10 cellular contexts compared by ENCODE assay signal in the genomic region with DNA sequence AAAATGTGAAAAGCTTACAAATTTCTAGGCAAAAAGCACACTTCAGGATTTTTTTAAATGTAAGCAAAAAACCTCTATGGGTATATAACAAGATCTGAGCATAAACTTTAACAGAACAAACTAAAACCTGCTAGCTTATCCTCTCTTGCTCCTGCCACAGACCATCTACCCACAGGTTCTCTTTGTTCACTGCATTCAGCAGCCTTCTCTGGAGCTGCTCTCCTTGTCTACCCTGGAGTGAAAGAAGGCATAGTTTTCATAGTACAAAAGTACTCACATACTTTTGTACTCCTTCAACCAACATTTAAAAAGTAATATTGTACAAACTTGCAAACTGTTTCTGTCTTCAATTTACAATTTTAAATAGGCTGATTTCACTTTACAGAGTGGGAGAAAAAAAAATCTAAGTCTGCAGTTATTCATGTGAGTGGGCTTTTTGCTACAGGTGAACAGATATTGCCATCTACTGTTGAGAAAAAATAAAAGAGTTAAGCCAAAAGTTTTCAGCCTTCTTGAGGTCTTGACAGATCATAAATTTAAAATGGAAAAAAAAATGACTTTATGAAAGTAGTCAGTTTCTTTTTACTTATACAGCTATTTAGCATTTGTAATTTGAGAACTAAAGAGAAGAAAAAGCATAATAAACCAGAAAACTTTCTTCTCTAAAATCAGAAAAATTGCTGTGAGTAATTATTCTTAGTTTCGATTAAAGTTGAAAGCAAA. TPM values are rescaled to one million over a fixed set of nuclear protein-coding genes. Genes with fewer than 3 reads are reported as not detected.
A peak's percentile ranks its signal among the peaks of the same experiment; 100 is the strongest.
DNase-seq lines count a peak whose midpoint lies in the region; ATAC-seq, FAIRE-seq and TF ChIP-seq lines count a peak whose summit lies in the region.
"Had no signal": no experiment of that assay in that cellular context is flagged by ENCODE, and none has a peak within 500 bp of the region (broad histone marks: within the 10 kb centered on the region; RNA-seq: fewer than 3 reads in every experiment).

No MANE protein-coding gene starts in this region.

- intact Hi-C loops in GM12878 (cut with micrococcal nuclease; ENCODE audit: unreplicated experiment) = loop anchor here (2.0 to 5.0 kb wide), 2 partner anchors 597 to 880 kb away; no protein-coding TSS in a partner anchor

- no peaks in the 10 kb centered on the region for H3K79me2 ChIP-seq in GM12878 (ENCODE audit: control insufficient read depth, insufficient read depth, low read length)

- in situ Hi-C loops in GM12878 (cut with MboI) = no loop called here

- SMC1A ChIA-PET in GM12878 (lab: Charles Lee; ENCODE audit: uncharacterized antibody, unreplicated experiment) = interaction anchor here (1.1 to 2.5 kb wide), 5 partner anchors 15 to 879 kb away, joined by 3 to 12 read pairs (median 3); no protein-coding TSS in a partner anchor

- H3K9me3 ChIP-seq in GM12878 (replicated peaks; ENCODE audit: control insufficient read depth, insufficient read depth, low read length) = no peaks in the 10 kb centered on the region

- TF ChIP-seq CTCF in GM12878 (IDR thresholded peaks at IDR 0.05 in 2 of 3, conservative IDR thresholded peaks at IDR 0.05 in 1 of 3; ENCODE audit: control insufficient read depth in 2 of 3, extremely low read depth in 1 of 3, insufficient read depth in 1 of 3, low read depth in 3 of 3, low read length in 3 of 3) (peak in 2 of 3 experiments; percentile 35 to 48; a peak in 3 of 6 replicates), nephron (IDR thresholded peaks at IDR 0.05; ENCODE audit: unreplicated experiment in 3 of 3) (peak; percentile 49 to 65 (median 53))

- 75% methylated on average over 1 of the region's 1 CpG for WGBS in GM12878 (ENCODE audit: insufficient coverage, insufficient replicate concordance, low lambda C conversion rate, missing lambda C conversion rate)

- ATAC-seq in GM12878 = peak; percentile 48; the same call in 2 of the 3 replicates
- no peak for ATAC-seq in GM18868 (IDR thresholded peaks at IDR 0.05; ENCODE audit: unreplicated experiment)
- ATAC-seq: activated T-cell treated with anti-CD3 and anti-CD28 coated beads, Interleukin-2, amount 50 U/mL, for 72 hours had no signal

- no peaks in the 10 kb centered on the region for H3K27me3 ChIP-seq in GM12878 (replicated peaks in 1 of 2; ENCODE audit: control insufficient read depth in 2 of 2, insufficient read depth in 2 of 2, low read length in 1 of 2)

- H3K4me1 Mint-ChIP-seq in nephron = no peaks in the 10 kb centered on the region

- H3K36me3 ChIP-seq in GM12878 (ENCODE audit: control insufficient read depth in 2 of 2, insufficient read depth in 2 of 2, low read length in 1 of 2) = no peaks in the 10 kb centered on the region

- no peak overlapping the region for H3K9ac ChIP-seq in GM12878 (ENCODE audit: control insufficient read depth, insufficient read depth, low read length)

- POLR2A ChIA-PET in GM12878 (lab: Charles Lee) = interaction anchor here (0.5 kb wide), 1 partner anchor 81 kb away, joined by 3 read pairs; no protein-coding TSS in a partner anchor

- peak; percentile 72 for TF ChIP-seq RAD21 in GM12878 (IDR thresholded peaks at IDR 0.05; ENCODE audit: insufficient read depth, low read depth, low read length)

- RAD21 ChIA-PET in GM12878 (lab: Charles Lee; ENCODE audit: unreplicated experiment) = interaction anchor here (1.4 to 2.8 kb wide), 3 partner anchors 13 to 879 kb away, joined by 3 to 10 read pairs (median 8); no protein-coding TSS in a partner anchor

- no peak for FAIRE-seq in GM12878 (lab: Jason Lieb, UNC)

- peak overlapping the region in 2 of 3 experiments; percentile 59 to 63 for H3K27ac Mint-ChIP-seq in nephron
- H3K27ac Mint-ChIP-seq: activated T-cell treated with anti-CD3 and anti-CD28 coated beads, Interleukin-2, amount 50 U/mL, for 72 hours had no signal

- no peaks in the 10 kb centered on the region for H3K36me3 Mint-ChIP-seq in nephron (ENCODE audit: low read depth)

- no peak overlapping the region for H3K4me3 ChIP-seq in GM12878

- no TSS peak for BruUV-seq in GM12878 (replicated peaks; lab: Mats Ljungman, UMichigan)

- H3K4me2 ChIP-seq in GM12878 (ENCODE audit: control insufficient read depth, insufficient read depth) = no peak overlapping the region

- TF ChIP-seq POLR2A in GM12878 (IDR thresholded peaks at IDR 0.05; ENCODE audit: low read depth, low read length) = no peak

- peaks cover 8% of the 10 kb centered on the region for H3K27me3 Mint-ChIP-seq in nephron (ENCODE audit: low read depth)

- no peaks in the 10 kb centered on the region for H3K9me3 Mint-ChIP-seq in nephron
- H3K9me3 Mint-ChIP-seq: activated T-cell treated with anti-CD3 and anti-CD28 coated beads, Interleukin-2, amount 50 U/mL, for 72 hours had no signal

- no peak overlapping the region for H3K27ac ChIP-seq in GM12878 (ENCODE audit: control insufficient read depth, insufficient read depth)

- H3K4me3 Mint-ChIP-seq in nephron = no peak overlapping the region
- H3K4me3 Mint-ChIP-seq: activated T-cell treated with anti-CD3 and anti-CD28 coated beads, Interleukin-2, amount 50 U/mL, for 72 hours had no signal

- H4K20me1 ChIP-seq in GM12878 (ENCODE audit: control insufficient read depth, insufficient read depth) = no peaks in the 10 kb centered on the region

- no peaks in the 10 kb centered on the region for H3K4me1 ChIP-seq in GM12878 (ENCODE audit: control insufficient read depth, insufficient read depth, low read length)

- H2AFZ ChIP-seq in GM12878 (ENCODE audit: control insufficient read depth, low read depth, low read length) = no peak overlapping the region

- peak; percentile 4 for DNase-seq in DMS53 treated with DMSO at 0.1 percent for 48 hours (lab: John Stamatoyannopoulos, UW; ENCODE audit: unreplicated experiment)
- peak; percentile 7 to 32 for DNase-seq in Kasumi-1 (lab: John Stamatoyannopoulos, UW)
- DNase-seq in GM12878 (ENCODE audit: low read depth, low spot score) = no peak
- no peak for DNase-seq in NCI-H1694 (lab: John Stamatoyannopoulos, UW)
- DNase-seq in SKM-1 (lab: John Stamatoyannopoulos, UW; ENCODE audit: unreplicated experiment) = no peak
- DNase-seq in activated naive CD4-positive, alpha-beta T cell treated with anti-CD3 and anti-CD28 coated beads, Interleukin-2, amount 50 U/mL, for 16 hours = no peak
- DNase-seq: activated T-cell treated with anti-CD3 and anti-CD28 coated beads, Interleukin-2, amount 50 U/mL, for 72 hours; NCI-H1694 treated with DMSO at 0.1 percent for 48 hours had no signal

- TF ChIP-seq EP300 in GM12878 (IDR thresholded peaks at IDR 0.05; ENCODE audit: borderline replicate concordance in 1 of 2, control insufficient read depth in 1 of 2, low read depth in 2 of 2, low read length in 2 of 2) = no peak

- CTCF ChIA-PET in GM12878 (lab: Yijun Ruan, JAX) = interaction anchor here (1.0 to 4.3 kb wide), 8 partner anchors 18 to 882 kb away, joined by 3 to 36 read pairs (median 4); no protein-coding TSS in a partner anchor

RNA-seq across cellular contexts. Expression of gene TERC, which starts 20.4 kb away (rescaled TPM):
- 38.4 and 46.6 TPM in 2 replicates for total RNA-seq in GM12878 (2013; cell fraction: nucleolus; rRNA removed)
- total RNA-seq in GM12878 (2014; rRNA removed) (119 and 125 TPM in 2 replicates), GM12878 (2014; rRNA removed; fragmentation: Illumina TruSeq; extraction: Trizol) (15.0 and 18.3 TPM in 2 replicates), GM12878 (2021) (11.1 and 13.7 TPM in 2 replicates)
- not detected for polyA plus RNA-seq in GM12878 (2011; ENCODE audit: low read depth)
- polyA plus RNA-seq in GM12878 (2011; rRNA removed) (0.43 TPM in 1 of 2 replicates, not detected in the other), GM12878 (2014; fragmentation: Illumina TruSeq; extraction: Trizol) (not detected in 2 replicates), GM12878 (2014; fragmentation: Nextera tagmentation; extraction: Ambion mirVana) (not detected), GM12878 (2014; rRNA removed) (0.62 TPM in 1 of 2 replicates, not detected in the other), GM12878 (2016; fragmentation: Nextera tagmentation; extraction: Ambion mirVana) (1 to 10 TPM in 1 of 2 experiments, under 1 TPM in 1; 0.59 to 1.3 TPM)
- polyA plus RNA-seq in GM12878 (2011; cell fraction: cytosol; rRNA removed) = 1.4 and 2.6 TPM in 2 replicates
- polyA plus RNA-seq in GM12878 (2011; cell fraction: nucleus; rRNA removed) = 5.1 and 12.6 TPM in 2 replicates
- polyA plus RNA-seq in GM12878 (2012) = not detected in 2 replicates
- 8.3 and 37.8 TPM in 2 replicates for polyA minus RNA-seq in GM12878 (2011; rRNA and poly(A)+ RNA removed)
- 84.4 and 106 TPM in 2 replicates for polyA minus RNA-seq in GM12878 (2011; cell fraction: cytosol; rRNA and poly(A)+ RNA removed)
- 229 and 250 TPM in 2 replicates for polyA minus RNA-seq in GM12878 (2011; cell fraction: nucleus; rRNA and poly(A)+ RNA removed)

RNA-seq across cellular contexts. Expression of gene ACTRT3, which starts 24.9 kb away (rescaled TPM):
- 0.19 TPM in 1 of 2 replicates, not detected in the other for total RNA-seq in GM12878 (2013; cell fraction: nucleolus; rRNA removed)
- 0.11 TPM in 1 of 2 replicates, not detected in the other for total RNA-seq in GM12878 (2014; rRNA removed)
- total RNA-seq in GM12878 (2014; rRNA removed; fragmentation: Illumina TruSeq; extraction: Trizol) = 0.09 and 0.14 TPM in 2 replicates
- total RNA-seq in GM12878 (2021) = 0.11 and 0.31 TPM in 2 replicates
- 0.16 TPM for polyA plus RNA-seq in GM12878 (2011; ENCODE audit: low read depth)
- polyA plus RNA-seq in GM12878 (2011; rRNA removed) = 0.04 and 0.05 TPM in 2 replicates
- 0.03 and 0.04 TPM in 2 replicates for polyA plus RNA-seq in GM12878 (2011; cell fraction: cytosol; rRNA removed)
- polyA plus RNA-seq in GM12878 (2011; cell fraction: nucleus; rRNA removed) = 0.09 TPM in 1 of 2 replicates, not detected in the other
- 0.19 and 0.34 TPM in 2 replicates for polyA plus RNA-seq in GM12878 (2012)
- 0.09 and 0.14 TPM in 2 replicates for polyA plus RNA-seq in GM12878 (2014; fragmentation: Illumina TruSeq; extraction: Trizol)
- under 1 TPM in 1 of 2 experiments, not detected in 1; 0.02 TPM for polyA plus RNA-seq in GM12878 (2014; fragmentation: Nextera tagmentation; extraction: Ambion mirVana)
- polyA plus RNA-seq in GM12878 (2014; rRNA removed) = 0.15 and 0.22 TPM in 2 replicates
- under 1 TPM; 0.24 to 0.58 TPM for polyA plus RNA-seq in GM12878 (2016; fragmentation: Nextera tagmentation; extraction: Ambion mirVana)
- 0.10 and 0.29 TPM in 2 replicates for polyA minus RNA-seq in GM12878 (2011; rRNA and poly(A)+ RNA removed)
- polyA minus RNA-seq in GM12878 (2011; cell fraction: cytosol; rRNA and poly(A)+ RNA removed) = 0.42 TPM in 1 of 2 replicates, not detected in the other
- not detected in 2 replicates for polyA minus RNA-seq in GM12878 (2011; cell fraction: nucleus; rRNA and poly(A)+ RNA removed)

RNA-seq across cellular contexts. Expression of gene MYNN, which starts 28.7 kb away (rescaled TPM):
- 26.8 TPM in 2 replicates for total RNA-seq in GM12878 (2013; cell fraction: nucleolus; rRNA removed)
- 11.4 and 13.8 TPM in 2 replicates for total RNA-seq in GM12878 (2014; rRNA removed)
- total RNA-seq in GM12878 (2014; rRNA removed; fragmentation: Illumina TruSeq; extraction: Trizol) = 14.1 and 16.7 TPM in 2 replicates
- total RNA-seq in GM12878 (2021) = 9.9 and 11.7 TPM in 2 replicates
- 8.6 TPM for polyA plus RNA-seq in GM12878 (2011; ENCODE audit: low read depth)
- polyA plus RNA-seq in GM12878 (2011; rRNA removed) = 20.5 and 29.9 TPM in 2 replicates
- 6.9 and 7.5 TPM in 2 replicates for polyA plus RNA-seq in GM12878 (2011; cell fraction: cytosol; rRNA removed)
- polyA plus RNA-seq in GM12878 (2011; cell fraction: nucleus; rRNA removed) = 13.9 and 17.3 TPM in 2 replicates
- polyA plus RNA-seq in GM12878 (2012) = 11.0 and 13.4 TPM in 2 replicates
- 13.9 and 19.5 TPM in 2 replicates for polyA plus RNA-seq in GM12878 (2014; fragmentation: Illumina TruSeq; extraction: Trizol)
- 10 to 100 TPM; 14.9 to 16.7 TPM for polyA plus RNA-seq in GM12878 (2014; fragmentation: Nextera tagmentation; extraction: Ambion mirVana)
- polyA plus RNA-seq in GM12878 (2014; rRNA removed) = 8.8 and 9.6 TPM in 2 replicates
- polyA plus RNA-seq in GM12878 (2016; fragmentation: Nextera tagmentation; extraction: Ambion mirVana) = 10 to 100 TPM; 18.3 to 18.8 TPM
- polyA minus RNA-seq in GM12878 (2011; rRNA and poly(A)+ RNA removed) = 16.4 and 23.6 TPM in 2 replicates
- 6.1 and 10.1 TPM in 2 replicates for polyA minus RNA-seq in GM12878 (2011; cell fraction: cytosol; rRNA and poly(A)+ RNA removed)
- 10.3 and 13.2 TPM in 2 replicates for polyA minus RNA-seq in GM12878 (2011; cell fraction: nucleus; rRNA and poly(A)+ RNA removed)

Comparison
In these comparisons a context has a peak if more than half of its experiments do, and no peak if none do; other contexts are left out.
1. DNase-seq: peak in DMS53 treated with DMSO at 0.1 percent for 48 hours (single experiment) and Kasumi-1 (2 of 2); none in GM12878 (single experiment), NCI-H1694 (single experiment), SKM-1 (single experiment) and activated naive CD4-positive, alpha-beta T cell treated with anti-CD3 and anti-CD28 coated beads, Interleukin-2, amount 50 U/mL, for 16 hours (single experiment).